ENCODE assay signal across 1 cellular context in the genomic region with DNA sequence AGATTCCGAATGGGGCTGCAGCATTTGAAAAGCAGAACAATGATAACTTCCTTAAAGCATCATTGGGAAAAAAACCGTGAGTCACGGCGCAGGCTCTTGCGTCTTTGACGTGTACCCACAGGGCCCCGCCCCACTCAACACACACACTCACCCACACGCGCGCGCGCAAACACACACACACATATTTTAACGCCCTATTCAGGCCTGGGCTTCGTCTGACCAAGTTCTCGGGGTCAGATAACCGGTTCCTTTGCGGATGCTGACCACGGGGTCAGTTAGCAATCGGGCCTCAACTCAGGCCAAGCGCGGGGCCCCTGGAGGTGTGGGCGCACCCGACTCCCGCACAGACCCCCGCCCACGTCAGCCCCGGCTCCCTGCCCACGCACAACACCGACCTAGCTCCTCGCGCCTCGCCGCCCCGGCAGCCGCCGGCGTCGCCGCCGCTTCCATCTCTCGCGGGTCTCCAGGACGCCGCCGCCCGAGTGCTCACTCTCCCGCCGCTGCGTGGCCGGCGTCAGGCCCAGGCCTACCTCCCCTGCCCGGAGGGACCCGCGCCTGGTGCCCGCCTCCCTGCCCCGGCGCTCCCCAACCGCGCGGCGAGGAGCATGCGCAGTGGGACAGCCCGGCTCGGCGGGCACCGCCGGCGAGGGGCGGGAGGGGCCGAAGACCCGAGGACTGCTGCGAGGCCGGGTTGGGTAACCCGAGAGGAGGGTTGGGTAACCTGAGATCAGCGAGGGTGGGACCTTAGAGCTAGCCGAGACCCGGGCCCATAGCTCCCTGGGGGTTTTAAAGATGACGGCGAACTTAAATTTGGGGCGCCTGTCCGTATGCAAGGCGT.
TF ChIP-seq lines count a peak whose summit lies in the region.

A gene (minus strand): TSS at position 609 of the 838 bp plus-strand sequence. CDS start 159 bp downstream, at position 450.

TF ChIP-seq in K562, 482 proteins besides CTCF, POLR2A, EP300 and RAD21 (continued from another document and continues in another):
- TF ChIP-seq, protein P1, sequence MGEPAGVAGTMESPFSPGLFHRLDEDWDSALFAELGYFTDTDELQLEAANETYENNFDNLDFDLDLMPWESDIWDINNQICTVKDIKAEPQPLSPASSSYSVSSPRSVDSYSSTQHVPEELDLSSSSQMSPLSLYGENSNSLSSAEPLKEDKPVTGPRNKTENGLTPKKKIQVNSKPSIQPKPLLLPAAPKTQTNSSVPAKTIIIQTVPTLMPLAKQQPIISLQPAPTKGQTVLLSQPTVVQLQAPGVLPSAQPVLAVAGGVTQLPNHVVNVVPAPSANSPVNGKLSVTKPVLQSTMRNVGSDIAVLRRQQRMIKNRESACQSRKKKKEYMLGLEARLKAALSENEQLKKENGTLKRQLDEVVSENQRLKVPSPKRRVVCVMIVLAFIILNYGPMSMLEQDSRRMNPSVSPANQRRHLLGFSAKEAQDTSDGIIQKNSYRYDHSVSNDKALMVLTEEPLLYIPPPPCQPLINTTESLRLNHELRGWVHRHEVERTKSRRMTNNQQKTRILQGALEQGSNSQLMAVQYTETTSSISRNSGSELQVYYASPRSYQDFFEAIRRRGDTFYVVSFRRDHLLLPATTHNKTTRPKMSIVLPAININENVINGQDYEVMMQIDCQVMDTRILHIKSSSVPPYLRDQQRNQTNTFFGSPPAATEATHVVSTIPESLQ (CRISPR knock-in tag; IDR thresholded peaks at IDR 0.05) = no peak
- TF ChIP-seq ZBTB17 (CRISPR knock-in tag; IDR thresholded peaks at IDR 0.05) = peak; percentile 42; the same call in 1 of the 2 replicates
- no peak for TF ChIP-seq ZC3H4 (CRISPR knock-in tag; IDR thresholded peaks at IDR 0.05; ENCODE audit: borderline replicate concordance)
- no peak for TF ChIP-seq POLR3G (IDR thresholded peaks at IDR 0.05; ENCODE audit: extremely low read depth, insufficient read length, insufficient replicate concordance)
- TF ChIP-seq CAMTA2 (CRISPR knock-in tag; conservative IDR thresholded peaks at IDR 0.05) = no peak
- peak; percentile 54 for TF ChIP-seq MAFG (tag; conservative IDR thresholded peaks at IDR 0.05)
- peak; percentile 17; the same call in 1 of the 2 replicates for TF ChIP-seq ARID1B (IDR thresholded peaks at IDR 0.05)
- TF ChIP-seq, protein P2, sequence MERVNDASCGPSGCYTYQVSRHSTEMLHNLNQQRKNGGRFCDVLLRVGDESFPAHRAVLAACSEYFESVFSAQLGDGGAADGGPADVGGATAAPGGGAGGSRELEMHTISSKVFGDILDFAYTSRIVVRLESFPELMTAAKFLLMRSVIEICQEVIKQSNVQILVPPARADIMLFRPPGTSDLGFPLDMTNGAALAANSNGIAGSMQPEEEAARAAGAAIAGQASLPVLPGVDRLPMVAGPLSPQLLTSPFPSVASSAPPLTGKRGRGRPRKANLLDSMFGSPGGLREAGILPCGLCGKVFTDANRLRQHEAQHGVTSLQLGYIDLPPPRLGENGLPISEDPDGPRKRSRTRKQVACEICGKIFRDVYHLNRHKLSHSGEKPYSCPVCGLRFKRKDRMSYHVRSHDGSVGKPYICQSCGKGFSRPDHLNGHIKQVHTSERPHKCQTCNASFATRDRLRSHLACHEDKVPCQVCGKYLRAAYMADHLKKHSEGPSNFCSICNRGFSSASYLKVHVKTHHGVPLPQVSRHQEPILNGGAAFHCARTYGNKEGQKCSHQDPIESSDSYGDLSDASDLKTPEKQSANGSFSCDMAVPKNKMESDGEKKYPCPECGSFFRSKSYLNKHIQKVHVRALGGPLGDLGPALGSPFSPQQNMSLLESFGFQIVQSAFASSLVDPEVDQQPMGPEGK (CRISPR knock-in tag; IDR thresholded peaks at IDR 0.05; ENCODE audit: borderline replicate concordance) = no peak
- no peak for TF ChIP-seq ZNF77 (CRISPR knock-in tag; IDR thresholded peaks at IDR 0.05)
- TF ChIP-seq LEF1 (IDR thresholded peaks at IDR 0.05) = no peak
- TF ChIP-seq, protein P3, sequence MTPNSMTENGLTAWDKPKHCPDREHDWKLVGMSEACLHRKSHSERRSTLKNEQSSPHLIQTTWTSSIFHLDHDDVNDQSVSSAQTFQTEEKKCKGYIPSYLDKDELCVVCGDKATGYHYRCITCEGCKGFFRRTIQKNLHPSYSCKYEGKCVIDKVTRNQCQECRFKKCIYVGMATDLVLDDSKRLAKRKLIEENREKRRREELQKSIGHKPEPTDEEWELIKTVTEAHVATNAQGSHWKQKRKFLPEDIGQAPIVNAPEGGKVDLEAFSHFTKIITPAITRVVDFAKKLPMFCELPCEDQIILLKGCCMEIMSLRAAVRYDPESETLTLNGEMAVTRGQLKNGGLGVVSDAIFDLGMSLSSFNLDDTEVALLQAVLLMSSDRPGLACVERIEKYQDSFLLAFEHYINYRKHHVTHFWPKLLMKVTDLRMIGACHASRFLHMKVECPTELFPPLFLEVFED (CRISPR knock-in tag; conservative IDR thresholded peaks at IDR 0.05) = no peak
- TF ChIP-seq, protein P4, sequence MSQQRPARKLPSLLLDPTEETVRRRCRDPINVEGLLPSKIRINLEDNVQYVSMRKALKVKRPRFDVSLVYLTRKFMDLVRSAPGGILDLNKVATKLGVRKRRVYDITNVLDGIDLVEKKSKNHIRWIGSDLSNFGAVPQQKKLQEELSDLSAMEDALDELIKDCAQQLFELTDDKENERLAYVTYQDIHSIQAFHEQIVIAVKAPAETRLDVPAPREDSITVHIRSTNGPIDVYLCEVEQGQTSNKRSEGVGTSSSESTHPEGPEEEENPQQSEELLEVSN (IDR thresholded peaks at IDR 0.05; ENCODE audit: borderline replicate concordance in 1 of 2, extremely low read depth in 1 of 2, insufficient read depth in 1 of 2, insufficient read length in 1 of 2, low read depth in 1 of 2, low read length in 1 of 2, poor library complexity in 1 of 2, severe bottlenecking in 1 of 2) = peak; percentile 56 to 79
- TF ChIP-seq, protein P5, sequence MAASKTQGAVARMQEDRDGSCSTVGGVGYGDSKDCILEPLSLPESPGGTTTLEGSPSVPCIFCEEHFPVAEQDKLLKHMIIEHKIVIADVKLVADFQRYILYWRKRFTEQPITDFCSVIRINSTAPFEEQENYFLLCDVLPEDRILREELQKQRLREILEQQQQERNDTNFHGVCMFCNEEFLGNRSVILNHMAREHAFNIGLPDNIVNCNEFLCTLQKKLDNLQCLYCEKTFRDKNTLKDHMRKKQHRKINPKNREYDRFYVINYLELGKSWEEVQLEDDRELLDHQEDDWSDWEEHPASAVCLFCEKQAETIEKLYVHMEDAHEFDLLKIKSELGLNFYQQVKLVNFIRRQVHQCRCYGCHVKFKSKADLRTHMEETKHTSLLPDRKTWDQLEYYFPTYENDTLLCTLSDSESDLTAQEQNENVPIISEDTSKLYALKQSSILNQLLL (CRISPR knock-in tag; IDR thresholded peaks at IDR 0.05; ENCODE audit: borderline replicate concordance) = no peak
- TF ChIP-seq NONO (IDR thresholded peaks at IDR 0.05; ENCODE audit: low read depth in 2 of 2, low read length in 1 of 2) = peak in 1 of 2 experiments; percentile 66; a peak in 2 of 4 replicates
- no peak for TF ChIP-seq NCOA4 (IDR thresholded peaks at IDR 0.05; ENCODE audit: partially characterized antibody)
- TF ChIP-seq NR2C2 (CRISPR knock-in tag; IDR thresholded peaks at IDR 0.05) = no peak
- TF ChIP-seq NR2C2 (tag; IDR thresholded peaks at IDR 0.05) = peak; percentile 41; the same call in 1 of the 2 replicates
- peak; percentile 34; the same call in 1 of the 2 replicates for TF ChIP-seq SOX6 (IDR thresholded peaks at IDR 0.05)
- TF ChIP-seq, protein P6, sequence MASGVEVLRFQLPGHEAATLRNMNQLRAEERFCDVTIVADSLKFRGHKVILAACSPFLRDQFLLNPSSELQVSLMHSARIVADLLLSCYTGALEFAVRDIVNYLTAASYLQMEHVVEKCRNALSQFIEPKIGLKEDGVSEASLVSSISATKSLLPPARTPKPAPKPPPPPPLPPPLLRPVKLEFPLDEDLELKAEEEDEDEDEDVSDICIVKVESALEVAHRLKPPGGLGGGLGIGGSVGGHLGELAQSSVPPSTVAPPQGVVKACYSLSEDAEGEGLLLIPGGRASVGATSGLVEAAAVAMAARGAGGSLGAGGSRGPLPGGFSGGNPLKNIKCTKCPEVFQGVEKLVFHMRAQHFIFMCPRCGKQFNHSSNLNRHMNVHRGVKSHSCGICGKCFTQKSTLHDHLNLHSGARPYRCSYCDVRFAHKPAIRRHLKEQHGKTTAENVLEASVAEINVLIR (CRISPR knock-in tag; IDR thresholded peaks at IDR 0.05) = 0 out of 2 replicates have a peak, but pooled peaks have one; percentile 22
- peak; percentile 39; the same call in 1 of the 2 replicates for TF ChIP-seq MTA1 (IDR thresholded peaks at IDR 0.05; ENCODE audit: borderline replicate concordance)
- no peak for TF ChIP-seq DIDO1 (tag; IDR thresholded peaks at IDR 0.05; ENCODE audit: low read depth)
- TF ChIP-seq MAFF (IDR thresholded peaks at IDR 0.05; ENCODE audit: low read length) = 0 out of 2 replicates have a peak, but pooled peaks have one; percentile 20
- peak in 1 of 2 experiments; percentile 76; a peak in 2 of 4 replicates for TF ChIP-seq MAZ (CRISPR knock-in tag; conservative IDR thresholded peaks at IDR 0.05 in 1 of 2, IDR thresholded peaks at IDR 0.05 in 1 of 2)
- TF ChIP-seq HDAC2 (IDR thresholded peaks at IDR 0.05) = peak; percentile 51; the same call in 1 of the 2 replicates
- no peak for TF ChIP-seq ZNF766 (CRISPR knock-in tag; conservative IDR thresholded peaks at IDR 0.05)
- no peak for TF ChIP-seq MXI1 (IDR thresholded peaks at IDR 0.05; ENCODE audit: low read depth, low read length)
- TF ChIP-seq, protein P7, sequence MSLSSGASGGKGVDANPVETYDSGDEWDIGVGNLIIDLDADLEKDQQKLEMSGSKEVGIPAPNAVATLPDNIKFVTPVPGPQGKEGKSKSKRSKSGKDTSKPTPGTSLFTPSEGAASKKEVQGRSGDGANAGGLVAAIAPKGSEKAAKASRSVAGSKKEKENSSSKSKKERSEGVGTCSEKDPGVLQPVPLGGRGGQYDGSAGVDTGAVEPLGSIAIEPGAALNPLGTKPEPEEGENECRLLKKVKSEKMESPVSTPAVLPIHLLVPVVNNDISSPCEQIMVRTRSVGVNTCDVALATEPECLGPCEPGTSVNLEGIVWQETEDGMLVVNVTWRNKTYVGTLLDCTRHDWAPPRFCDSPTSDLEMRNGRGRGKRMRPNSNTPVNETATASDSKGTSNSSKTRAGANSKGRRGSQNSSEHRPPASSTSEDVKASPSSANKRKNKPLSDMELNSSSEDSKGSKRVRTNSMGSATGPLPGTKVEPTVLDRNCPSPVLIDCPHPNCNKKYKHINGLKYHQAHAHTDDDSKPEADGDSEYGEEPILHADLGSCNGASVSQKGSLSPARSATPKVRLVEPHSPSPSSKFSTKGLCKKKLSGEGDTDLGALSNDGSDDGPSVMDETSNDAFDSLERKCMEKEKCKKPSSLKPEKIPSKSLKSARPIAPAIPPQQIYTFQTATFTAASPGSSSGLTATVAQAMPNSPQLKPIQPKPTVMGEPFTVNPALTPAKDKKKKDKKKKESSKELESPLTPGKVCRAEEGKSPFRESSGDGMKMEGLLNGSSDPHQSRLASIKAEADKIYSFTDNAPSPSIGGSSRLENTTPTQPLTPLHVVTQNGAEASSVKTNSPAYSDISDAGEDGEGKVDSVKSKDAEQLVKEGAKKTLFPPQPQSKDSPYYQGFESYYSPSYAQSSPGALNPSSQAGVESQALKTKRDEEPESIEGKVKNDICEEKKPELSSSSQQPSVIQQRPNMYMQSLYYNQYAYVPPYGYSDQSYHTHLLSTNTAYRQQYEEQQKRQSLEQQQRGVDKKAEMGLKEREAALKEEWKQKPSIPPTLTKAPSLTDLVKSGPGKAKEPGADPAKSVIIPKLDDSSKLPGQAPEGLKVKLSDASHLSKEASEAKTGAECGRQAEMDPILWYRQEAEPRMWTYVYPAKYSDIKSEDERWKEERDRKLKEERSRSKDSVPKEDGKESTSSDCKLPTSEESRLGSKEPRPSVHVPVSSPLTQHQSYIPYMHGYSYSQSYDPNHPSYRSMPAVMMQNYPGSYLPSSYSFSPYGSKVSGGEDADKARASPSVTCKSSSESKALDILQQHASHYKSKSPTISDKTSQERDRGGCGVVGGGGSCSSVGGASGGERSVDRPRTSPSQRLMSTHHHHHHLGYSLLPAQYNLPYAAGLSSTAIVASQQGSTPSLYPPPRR (CRISPR knock-in tag; IDR thresholded peaks at IDR 0.05; ENCODE audit: borderline replicate concordance) = no peak
- TF ChIP-seq YY1 (IDR thresholded peaks at IDR 0.05; ENCODE audit: borderline replicate concordance in 1 of 3, control insufficient read depth in 1 of 3, extremely low read depth in 1 of 3, insufficient read depth in 3 of 3, insufficient read length in 1 of 3, insufficient replicate concordance in 2 of 3, low read depth in 1 of 3, low read length in 2 of 3) = no peak
- TF ChIP-seq RAD51 (IDR thresholded peaks at IDR 0.05; ENCODE audit: borderline replicate concordance, low read depth) = no peak
- peak; percentile 43; the same call in 1 of the 2 replicates for TF ChIP-seq BHLHE40 (IDR thresholded peaks at IDR 0.05; ENCODE audit: low read length)
- TF ChIP-seq HMGN3 (IDR thresholded peaks at IDR 0.05; ENCODE audit: borderline replicate concordance, extremely low read depth, insufficient read length, low read depth, low read length) = no peak
- no peak for TF ChIP-seq BRF1 (IDR thresholded peaks at IDR 0.05; ENCODE audit: borderline replicate concordance, extremely low read depth, insufficient read length)
- TF ChIP-seq NRF1 (conservative IDR thresholded peaks at IDR 0.05 in 1 of 2, IDR thresholded peaks at IDR 0.05 in 1 of 2) = peak; percentile 91 to 92
- TF ChIP-seq, protein P8, sequence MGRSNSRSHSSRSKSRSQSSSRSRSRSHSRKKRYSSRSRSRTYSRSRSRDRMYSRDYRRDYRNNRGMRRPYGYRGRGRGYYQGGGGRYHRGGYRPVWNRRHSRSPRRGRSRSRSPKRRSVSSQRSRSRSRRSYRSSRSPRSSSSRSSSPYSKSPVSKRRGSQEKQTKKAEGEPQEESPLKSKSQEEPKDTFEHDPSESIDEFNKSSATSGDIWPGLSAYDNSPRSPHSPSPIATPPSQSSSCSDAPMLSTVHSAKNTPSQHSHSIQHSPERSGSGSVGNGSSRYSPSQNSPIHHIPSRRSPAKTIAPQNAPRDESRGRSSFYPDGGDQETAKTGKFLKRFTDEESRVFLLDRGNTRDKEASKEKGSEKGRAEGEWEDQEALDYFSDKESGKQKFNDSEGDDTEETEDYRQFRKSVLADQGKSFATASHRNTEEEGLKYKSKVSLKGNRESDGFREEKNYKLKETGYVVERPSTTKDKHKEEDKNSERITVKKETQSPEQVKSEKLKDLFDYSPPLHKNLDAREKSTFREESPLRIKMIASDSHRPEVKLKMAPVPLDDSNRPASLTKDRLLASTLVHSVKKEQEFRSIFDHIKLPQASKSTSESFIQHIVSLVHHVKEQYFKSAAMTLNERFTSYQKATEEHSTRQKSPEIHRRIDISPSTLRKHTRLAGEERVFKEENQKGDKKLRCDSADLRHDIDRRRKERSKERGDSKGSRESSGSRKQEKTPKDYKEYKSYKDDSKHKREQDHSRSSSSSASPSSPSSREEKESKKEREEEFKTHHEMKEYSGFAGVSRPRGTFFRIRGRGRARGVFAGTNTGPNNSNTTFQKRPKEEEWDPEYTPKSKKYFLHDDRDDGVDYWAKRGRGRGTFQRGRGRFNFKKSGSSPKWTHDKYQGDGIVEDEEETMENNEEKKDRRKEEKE (IDR thresholded peaks at IDR 0.05; ENCODE audit: borderline replicate concordance in 1 of 2, control insufficient read depth in 1 of 2, low read depth in 2 of 2, low read length in 1 of 2) = no peak
- TF ChIP-seq CCAR2 (IDR thresholded peaks at IDR 0.05; ENCODE audit: low read depth, low read length) = no peak
- peak; percentile 89 for TF ChIP-seq L3MBTL2 (IDR thresholded peaks at IDR 0.05)
- peak; percentile 10; the same call in 1 of the 2 replicates for TF ChIP-seq NFRKB (IDR thresholded peaks at IDR 0.05; ENCODE audit: low read depth)
- TF ChIP-seq XRCC5 (IDR thresholded peaks at IDR 0.05; ENCODE audit: low read depth, low read length) = no peak
- no peak for TF ChIP-seq HDAC6 (IDR thresholded peaks at IDR 0.05; ENCODE audit: low read depth, low read length)
